ENCODE assay signal across 9 cellular contexts in genomic region chr15:70486451-70487379, GRCh38.
A peak's percentile ranks its signal among the peaks of the same experiment; 100 is the strongest.
DNase-seq lines count a peak whose midpoint lies in the region; ATAC-seq and TF ChIP-seq lines count a peak whose summit lies in the region.
"Had no signal": no experiment of that assay in that cellular context is flagged by ENCODE, and none has a peak within 500 bp of the region (broad histone marks: within the 10 kb centered on the region; RNA-seq: fewer than 3 reads in every experiment).

No MANE protein-coding gene starts in this region.

- peak overlapping the region; percentile 55 for H3K4me3 Mint-ChIP-seq in T-helper 1 cell treated with Interleukin-12 subunit alpha and Interleukin-12 subunit beta and Interleukin-4 antibody, amounts not matched to agents 30 μg/mL and 1 μg/mL, for 36 hours
- H3K4me3 Mint-ChIP-seq: brain had no signal

- H3K27me3 ChIP-seq in smooth muscle cell (ENCODE audit: low read depth) (peaks cover 6% of the 10 kb centered on the region), esophagus muscularis mucosa (no peaks in the 10 kb centered on the region)

- no peak overlapping the region for H2AFZ ChIP-seq in smooth muscle cell (ENCODE audit: low read depth)

- TF ChIP-seq CTCF in cardiac fibroblast (IDR thresholded peaks at IDR 0.05; ENCODE audit: low read depth, low read length), result no peak
- no peak for TF ChIP-seq CTCF in smooth muscle cell (IDR thresholded peaks at IDR 0.05; ENCODE audit: borderline replicate concordance, insufficient read depth, poor library complexity, severe bottlenecking)
- no peak for TF ChIP-seq CTCF in esophagus muscularis mucosa (IDR thresholded peaks at IDR 0.05)

- ATAC-seq in HG03097 (IDR thresholded peaks at IDR 0.05; ENCODE audit: low FRiP score, unreplicated experiment), result peak; percentile 63

- H3K27ac Mint-ChIP-seq in T-helper 1 cell treated with Interleukin-12 subunit alpha and Interleukin-12 subunit beta and Interleukin-4 antibody, amounts not matched to agents 30 μg/mL and 1 μg/mL, for 36 hours, result peak overlapping the region; percentile 87

- no peaks in the 10 kb centered on the region for H3K79me2 ChIP-seq in smooth muscle cell (ENCODE audit: low read depth)

- no peaks in the 10 kb centered on the region for H4K20me1 ChIP-seq in smooth muscle cell (ENCODE audit: low read depth)

- H3K27ac ChIP-seq in smooth muscle cell (ENCODE audit: low read depth) (peak overlapping the region; percentile 25), esophagus muscularis mucosa (replicated peaks in 1 of 4) (no peak overlapping the region)

- peaks cover 76% of the 10 kb centered on the region for H3K4me1 Mint-ChIP-seq in T-helper 1 cell treated with Interleukin-12 subunit alpha and Interleukin-12 subunit beta and Interleukin-4 antibody, amounts not matched to agents 30 μg/mL and 1 μg/mL, for 36 hours (ENCODE audit: low read depth)

- H3K4me3 ChIP-seq in cardiac fibroblast (replicated peaks in 1 of 2; ENCODE audit: low read depth in 2 of 2, low read length in 2 of 2) (no peak overlapping the region), smooth muscle cell (no peak overlapping the region), esophagus muscularis mucosa (no peak overlapping the region)

- intact Hi-C loops in esophagus muscularis mucosa (cut with DNase I), result loop anchor here (5.0 kb wide), 1 partner anchor 754 kb away; no protein-coding TSS in a partner anchor

- no peak for TF ChIP-seq EP300 in esophagus muscularis mucosa (IDR thresholded peaks at IDR 0.05)

- H3K4me2 ChIP-seq in smooth muscle cell, result peak overlapping the region; percentile 16

- peak; percentile 60 to 69 for DNase-seq in activated CD4-positive, alpha-beta T cell treated with anti-CD3 and anti-CD28 coated beads for 24 hours (ENCODE audit: low read depth in 2 of 2)
- DNase-seq in activated CD4-positive, alpha-beta T cell treated with anti-CD3 and anti-CD28 coated beads for 1 hour, result no peak
- DNase-seq in cardiac fibroblast (ENCODE audit: low read depth in 2 of 2) (peak; percentile 88 to 96), smooth muscle cell (lab: John Stamatoyannopoulos, UW; ENCODE audit: unreplicated experiment) (no peak), esophagus muscularis mucosa (ENCODE audit: extremely low spot score) (no peak), NCI-H146 (lab: John Stamatoyannopoulos, UW) (no peak)

- H3K9ac ChIP-seq in smooth muscle cell (ENCODE audit: low read depth), result no peak overlapping the region

- no peaks in the 10 kb centered on the region for H3K9me3 ChIP-seq in smooth muscle cell (replicated peaks; ENCODE audit: low read depth)
- no peaks in the 10 kb centered on the region for H3K9me3 ChIP-seq in esophagus muscularis mucosa

- no peaks in the 10 kb centered on the region for H3F3A ChIP-seq in smooth muscle cell (ENCODE audit: low read depth)

- H3K27me3 Mint-ChIP-seq in T-helper 1 cell treated with Interleukin-12 subunit alpha and Interleukin-12 subunit beta and Interleukin-4 antibody, amounts not matched to agents 30 μg/mL and 1 μg/mL, for 36 hours (ENCODE audit: low read depth), result peaks cover 40% of the 10 kb centered on the region

- peaks cover 4% of the 10 kb centered on the region for H3K36me3 Mint-ChIP-seq in T-helper 1 cell treated with Interleukin-12 subunit alpha and Interleukin-12 subunit beta and Interleukin-4 antibody, amounts not matched to agents 30 μg/mL and 1 μg/mL, for 36 hours (ENCODE audit: low read depth)
- H3K36me3 Mint-ChIP-seq: brain had no signal

- no peaks in the 10 kb centered on the region for H3K4me1 ChIP-seq in smooth muscle cell (ENCODE audit: low read depth)
- peaks cover 0 to 21% (median 2%) of the 10 kb centered on the region in 4 donors for H3K4me1 ChIP-seq in esophagus muscularis mucosa

- no peaks in the 10 kb centered on the region for H3K36me3 ChIP-seq in smooth muscle cell (ENCODE audit: low read depth)
- H3K36me3 ChIP-seq in esophagus muscularis mucosa, result no peaks in the 10 kb centered on the region

- WGBS in smooth muscle cell (ENCODE audit: low lambda C conversion rate), result 51% methylated on average over 16 of the region's 16 CpGs
- WGBS in esophagus muscularis mucosa, result 79% methylated on average over 15 of the region's 16 CpGs

- no peak for TF ChIP-seq POLR2A in esophagus muscularis mucosa (IDR thresholded peaks at IDR 0.05; ENCODE audit: low read depth)

- peaks cover 3% of the 10 kb centered on the region for H3K9me3 Mint-ChIP-seq in T-helper 1 cell treated with Interleukin-12 subunit alpha and Interleukin-12 subunit beta and Interleukin-4 antibody, amounts not matched to agents 30 μg/mL and 1 μg/mL, for 36 hours

Comparison
In these comparisons a context has a peak if more than half of its experiments do, and no peak if none do; other contexts are left out.
1. DNase-seq: peak in activated CD4-positive, alpha-beta T cell treated with anti-CD3 and anti-CD28 coated beads for 24 hours (2 of 2) and cardiac fibroblast (2 of 2); none in activated CD4-positive, alpha-beta T cell treated with anti-CD3 and anti-CD28 coated beads for 1 hour (single experiment), smooth muscle cell (single experiment), esophagus muscularis mucosa (single experiment) and NCI-H146 (single experiment).